ENCODE assay signal across 1 cellular context in the genomic region with DNA sequence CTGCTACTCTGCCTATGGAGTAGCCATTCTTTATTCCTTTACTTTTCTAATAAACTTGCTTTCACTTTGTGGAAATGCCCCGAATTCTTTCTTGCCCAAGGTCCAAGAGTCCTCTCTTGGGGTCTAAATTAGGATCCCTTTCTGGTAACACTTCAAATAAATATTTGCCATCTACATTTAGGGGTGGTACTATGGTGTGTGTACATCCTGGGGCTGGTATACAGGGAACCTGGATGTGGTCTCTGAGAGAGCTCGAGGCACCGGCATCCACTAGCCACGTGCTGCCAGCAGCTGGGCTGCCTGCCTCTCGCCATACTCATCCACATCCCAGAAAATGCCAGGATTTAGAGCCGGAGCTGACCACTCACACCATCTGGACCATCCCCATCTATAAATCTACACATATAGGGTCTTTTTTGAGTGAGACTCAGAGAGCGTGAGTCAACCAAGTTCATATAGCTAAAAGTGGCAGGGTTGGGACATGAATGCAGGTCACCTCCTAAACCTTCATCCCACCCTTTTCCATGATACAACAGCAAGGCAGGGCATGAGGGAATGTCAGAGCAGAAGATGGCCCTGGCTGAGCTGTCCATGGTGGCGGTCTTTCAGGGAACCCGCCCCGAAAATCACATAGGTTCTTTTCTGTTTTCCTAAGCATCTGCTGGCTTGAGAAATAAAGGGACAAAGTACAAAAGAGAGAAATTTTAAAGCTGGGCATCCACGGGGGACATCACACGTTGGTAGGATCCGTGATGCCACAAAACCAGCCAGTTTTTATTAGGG.
TF ChIP-seq lines count a peak whose summit lies in the region.

No MANE protein-coding gene starts in this region.

TF ChIP-seq in HepG2, 621 proteins besides CTCF, POLR2A, EP300 and RAD21 (continued from another document):
- TF ChIP-seq, protein P1, sequence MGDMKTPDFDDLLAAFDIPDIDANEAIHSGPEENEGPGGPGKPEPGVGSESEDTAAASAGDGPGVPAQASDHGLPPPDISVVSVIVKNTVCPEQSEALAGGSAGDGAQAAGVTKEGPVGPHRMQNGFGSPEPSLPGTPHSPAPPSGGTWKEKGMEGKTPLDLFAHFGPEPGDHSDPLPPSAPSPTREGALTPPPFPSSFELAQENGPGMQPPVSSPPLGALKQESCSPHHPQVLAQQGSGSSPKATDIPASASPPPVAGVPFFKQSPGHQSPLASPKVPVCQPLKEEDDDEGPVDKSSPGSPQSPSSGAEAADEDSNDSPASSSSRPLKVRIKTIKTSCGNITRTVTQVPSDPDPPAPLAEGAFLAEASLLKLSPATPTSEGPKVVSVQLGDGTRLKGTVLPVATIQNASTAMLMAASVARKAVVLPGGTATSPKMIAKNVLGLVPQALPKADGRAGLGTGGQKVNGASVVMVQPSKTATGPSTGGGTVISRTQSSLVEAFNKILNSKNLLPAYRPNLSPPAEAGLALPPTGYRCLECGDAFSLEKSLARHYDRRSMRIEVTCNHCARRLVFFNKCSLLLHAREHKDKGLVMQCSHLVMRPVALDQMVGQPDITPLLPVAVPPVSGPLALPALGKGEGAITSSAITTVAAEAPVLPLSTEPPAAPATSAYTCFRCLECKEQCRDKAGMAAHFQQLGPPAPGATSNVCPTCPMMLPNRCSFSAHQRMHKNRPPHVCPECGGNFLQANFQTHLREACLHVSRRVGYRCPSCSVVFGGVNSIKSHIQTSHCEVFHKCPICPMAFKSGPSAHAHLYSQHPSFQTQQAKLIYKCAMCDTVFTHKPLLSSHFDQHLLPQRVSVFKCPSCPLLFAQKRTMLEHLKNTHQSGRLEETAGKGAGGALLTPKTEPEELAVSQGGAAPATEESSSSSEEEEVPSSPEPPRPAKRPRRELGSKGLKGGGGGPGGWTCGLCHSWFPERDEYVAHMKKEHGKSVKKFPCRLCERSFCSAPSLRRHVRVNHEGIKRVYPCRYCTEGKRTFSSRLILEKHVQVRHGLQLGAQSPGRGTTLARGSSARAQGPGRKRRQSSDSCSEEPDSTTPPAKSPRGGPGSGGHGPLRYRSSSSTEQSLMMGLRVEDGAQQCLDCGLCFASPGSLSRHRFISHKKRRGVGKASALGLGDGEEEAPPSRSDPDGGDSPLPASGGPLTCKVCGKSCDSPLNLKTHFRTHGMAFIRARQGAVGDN (CRISPR knock-in tag; IDR thresholded peaks at IDR 0.05), result peak; percentile 42
- TF ChIP-seq, protein P2, sequence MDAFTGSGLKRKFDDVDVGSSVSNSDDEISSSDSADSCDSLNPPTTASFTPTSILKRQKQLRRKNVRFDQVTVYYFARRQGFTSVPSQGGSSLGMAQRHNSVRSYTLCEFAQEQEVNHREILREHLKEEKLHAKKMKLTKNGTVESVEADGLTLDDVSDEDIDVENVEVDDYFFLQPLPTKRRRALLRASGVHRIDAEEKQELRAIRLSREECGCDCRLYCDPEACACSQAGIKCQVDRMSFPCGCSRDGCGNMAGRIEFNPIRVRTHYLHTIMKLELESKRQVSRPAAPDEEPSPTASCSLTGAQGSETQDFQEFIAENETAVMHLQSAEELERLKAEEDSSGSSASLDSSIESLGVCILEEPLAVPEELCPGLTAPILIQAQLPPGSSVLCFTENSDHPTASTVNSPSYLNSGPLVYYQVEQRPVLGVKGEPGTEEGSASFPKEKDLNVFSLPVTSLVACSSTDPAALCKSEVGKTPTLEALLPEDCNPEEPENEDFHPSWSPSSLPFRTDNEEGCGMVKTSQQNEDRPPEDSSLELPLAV (CRISPR knock-in tag; conservative IDR thresholded peaks at IDR 0.05; ENCODE audit: low read depth), result no peak
- TF ChIP-seq KDM4B (CRISPR knock-in tag; IDR thresholded peaks at IDR 0.05), result no peak
- TF ChIP-seq GPN1 (CRISPR knock-in tag; IDR thresholded peaks at IDR 0.05; ENCODE audit: borderline replicate concordance), result no peak
- TF ChIP-seq ATM (IDR thresholded peaks at IDR 0.05; ENCODE audit: borderline replicate concordance), result no peak
- no peak for TF ChIP-seq KDM1A (CRISPR knock-in tag; IDR thresholded peaks at IDR 0.05)
- TF ChIP-seq, protein P3, sequence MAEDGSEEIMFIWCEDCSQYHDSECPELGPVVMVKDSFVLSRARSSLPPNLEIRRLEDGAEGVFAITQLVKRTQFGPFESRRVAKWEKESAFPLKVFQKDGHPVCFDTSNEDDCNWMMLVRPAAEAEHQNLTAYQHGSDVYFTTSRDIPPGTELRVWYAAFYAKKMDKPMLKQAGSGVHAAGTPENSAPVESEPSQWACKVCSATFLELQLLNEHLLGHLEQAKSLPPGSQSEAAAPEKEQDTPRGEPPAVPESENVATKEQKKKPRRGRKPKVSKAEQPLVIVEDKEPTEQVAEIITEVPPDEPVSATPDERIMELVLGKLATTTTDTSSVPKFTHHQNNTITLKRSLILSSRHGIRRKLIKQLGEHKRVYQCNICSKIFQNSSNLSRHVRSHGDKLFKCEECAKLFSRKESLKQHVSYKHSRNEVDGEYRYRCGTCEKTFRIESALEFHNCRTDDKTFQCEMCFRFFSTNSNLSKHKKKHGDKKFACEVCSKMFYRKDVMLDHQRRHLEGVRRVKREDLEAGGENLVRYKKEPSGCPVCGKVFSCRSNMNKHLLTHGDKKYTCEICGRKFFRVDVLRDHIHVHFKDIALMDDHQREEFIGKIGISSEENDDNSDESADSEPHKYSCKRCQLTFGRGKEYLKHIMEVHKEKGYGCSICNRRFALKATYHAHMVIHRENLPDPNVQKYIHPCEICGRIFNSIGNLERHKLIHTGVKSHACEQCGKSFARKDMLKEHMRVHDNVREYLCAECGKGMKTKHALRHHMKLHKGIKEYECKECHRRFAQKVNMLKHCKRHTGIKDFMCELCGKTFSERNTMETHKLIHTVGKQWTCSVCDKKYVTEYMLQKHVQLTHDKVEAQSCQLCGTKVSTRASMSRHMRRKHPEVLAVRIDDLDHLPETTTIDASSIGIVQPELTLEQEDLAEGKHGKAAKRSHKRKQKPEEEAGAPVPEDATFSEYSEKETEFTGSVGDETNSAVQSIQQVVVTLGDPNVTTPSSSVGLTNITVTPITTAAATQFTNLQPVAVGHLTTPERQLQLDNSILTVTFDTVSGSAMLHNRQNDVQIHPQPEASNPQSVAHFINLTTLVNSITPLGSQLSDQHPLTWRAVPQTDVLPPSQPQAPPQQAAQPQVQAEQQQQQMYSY (CRISPR knock-in tag; IDR thresholded peaks at IDR 0.05), result no peak
- TF ChIP-seq, protein P4, sequence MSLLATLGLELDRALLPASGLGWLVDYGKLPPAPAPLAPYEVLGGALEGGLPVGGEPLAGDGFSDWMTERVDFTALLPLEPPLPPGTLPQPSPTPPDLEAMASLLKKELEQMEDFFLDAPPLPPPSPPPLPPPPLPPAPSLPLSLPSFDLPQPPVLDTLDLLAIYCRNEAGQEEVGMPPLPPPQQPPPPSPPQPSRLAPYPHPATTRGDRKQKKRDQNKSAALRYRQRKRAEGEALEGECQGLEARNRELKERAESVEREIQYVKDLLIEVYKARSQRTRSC (CRISPR knock-in tag; IDR thresholded peaks at IDR 0.05; ENCODE audit: low read depth), result no peak
- TF ChIP-seq, protein P5, sequence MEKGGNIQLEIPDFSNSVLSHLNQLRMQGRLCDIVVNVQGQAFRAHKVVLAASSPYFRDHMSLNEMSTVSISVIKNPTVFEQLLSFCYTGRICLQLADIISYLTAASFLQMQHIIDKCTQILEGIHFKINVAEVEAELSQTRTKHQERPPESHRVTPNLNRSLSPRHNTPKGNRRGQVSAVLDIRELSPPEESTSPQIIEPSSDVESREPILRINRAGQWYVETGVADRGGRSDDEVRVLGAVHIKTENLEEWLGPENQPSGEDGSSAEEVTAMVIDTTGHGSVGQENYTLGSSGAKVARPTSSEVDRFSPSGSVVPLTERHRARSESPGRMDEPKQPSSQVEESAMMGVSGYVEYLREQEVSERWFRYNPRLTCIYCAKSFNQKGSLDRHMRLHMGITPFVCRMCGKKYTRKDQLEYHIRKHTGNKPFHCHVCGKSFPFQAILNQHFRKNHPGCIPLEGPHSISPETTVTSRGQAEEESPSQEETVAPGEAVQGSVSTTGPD (CRISPR knock-in tag; IDR thresholded peaks at IDR 0.05), result no peak
- no peak for TF ChIP-seq NFE2L2 (IDR thresholded peaks at IDR 0.05; ENCODE audit: low read length)
- TF ChIP-seq PHF21A (CRISPR knock-in tag; IDR thresholded peaks at IDR 0.05), result no peak
TF ChIP-seq in HepG2: peak in this region for 4.
